Comparison of ENCODE assay signal across 31 cellular contexts in the genomic region with DNA sequence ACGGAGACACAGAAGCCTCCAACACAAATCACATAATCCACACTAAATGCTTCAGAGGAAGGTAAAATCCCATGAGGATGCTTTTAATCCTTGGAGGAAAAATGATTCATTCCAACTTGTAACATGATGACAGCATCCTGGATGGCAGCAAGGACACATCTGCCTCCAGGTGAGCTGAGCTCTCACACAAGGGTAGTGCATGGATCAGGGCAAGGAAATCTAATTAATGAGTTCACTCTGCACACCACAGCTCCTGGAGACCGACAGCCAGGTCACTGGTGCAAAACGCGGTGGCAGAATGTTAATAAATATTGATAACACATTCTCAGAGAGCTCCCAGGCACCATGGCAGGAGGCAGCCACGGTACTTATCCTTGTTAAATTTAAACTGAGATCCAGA. TPM values are rescaled to one million over a fixed set of nuclear protein-coding genes. Genes with fewer than 3 reads are reported as not detected.
DNase-seq lines count a peak whose midpoint lies in the region; ATAC-seq and TF ChIP-seq lines count a peak whose summit lies in the region.
"Had no signal": no experiment of that assay in that cellular context is flagged by ENCODE, and none has a peak within 500 bp of the region (broad histone marks: within the 10 kb centered on the region; RNA-seq: fewer than 3 reads in every experiment).

No MANE protein-coding gene starts in this region.

- no peak overlapping the region for H3K27ac ChIP-seq in gastroesophageal sphincter
- no peak overlapping the region for H3K27ac ChIP-seq in colonic mucosa
- H3K27ac ChIP-seq: C4-2B, coronary artery, right lobe of liver, spleen, tibial nerve had no signal

- H3K4me1 ChIP-seq in gastroesophageal sphincter (peaks cover 0 to 34% (median 9%) of the 10 kb centered on the region in 3 donors), colonic mucosa (peaks cover 11% of the 10 kb centered on the region)

- TF ChIP-seq CTCF in gastroesophageal sphincter (IDR thresholded peaks at IDR 0.05) (no peak), colonic mucosa (IDR thresholded peaks at IDR 0.05) (no peak)

- H3K27me3 Mint-ChIP-seq in effector memory CD8-positive, alpha-beta T cell, result no peaks in the 10 kb centered on the region
- H3K27me3 Mint-ChIP-seq: activated CD4-positive, alpha-beta T cell treated with anti-CD3 and anti-CD28 coated beads for 36 hours; activated CD8-positive, alpha-beta T cell treated with anti-CD3 and anti-CD28 coated beads for 36 hours; activated naive CD8-positive, alpha-beta T cell treated with anti-CD3 and anti-CD28 coated beads for 36 hours; naive B cell had no signal

- H3K27me3 ChIP-seq in gastroesophageal sphincter (no peaks in the 10 kb centered on the region), colonic mucosa (no peaks in the 10 kb centered on the region)
- H3K27me3 ChIP-seq: right lobe of liver, spleen, tibial nerve had no signal

- no peak for TF ChIP-seq POLR2A in gastroesophageal sphincter (IDR thresholded peaks at IDR 0.05)

- no peak for TF ChIP-seq EP300 in gastroesophageal sphincter (IDR thresholded peaks at IDR 0.05)

- ATAC-seq in effector memory CD8-positive, alpha-beta T cell (replicated peaks), result no peak
- no peak for ATAC-seq in gastroesophageal sphincter
- ATAC-seq: activated CD4-positive, alpha-beta T cell treated with anti-CD3 and anti-CD28 coated beads for 36 hours; activated CD8-positive, alpha-beta T cell treated with anti-CD3 and anti-CD28 coated beads for 36 hours; GM23338; left ventricle myocardium superior; PC-3; right lobe of liver; Right ventricle myocardium inferior; SK-N-SH treated with all-trans-retinoic acid at 6 μM for 48 hours had no signal

- H3K9ac ChIP-seq in colonic mucosa (ENCODE audit: low read depth in 2 of 2, low read length in 2 of 2), result no peak overlapping the region

- DNase-seq in NCI-H82 (lab: John Stamatoyannopoulos, UW), result peak; percentile 17
- no peak for DNase-seq in NCI-H82 treated with DMSO at 0.1 percent for 48 hours (lab: John Stamatoyannopoulos, UW; ENCODE audit: unreplicated experiment)
- peak; percentile 79 for DNase-seq in NCI-H2171 (lab: John Stamatoyannopoulos, UW)
- no peak for DNase-seq in effector memory CD8-positive, alpha-beta T cell
- DNase-seq in putamen (ENCODE audit: low spot score), result peak; percentile 22
- no peak for DNase-seq in HuH-7.5 (ENCODE audit: low spot score)
- DNase-seq in colonic mucosa, result no peak
- DNase-seq: activated CD4-positive, alpha-beta T cell treated with anti-CD3 and anti-CD28 coated beads for 36 hours; activated CD8-positive, alpha-beta T cell treated with anti-CD3 and anti-CD28 coated beads for 36 hours; activated gamma-delta T cell; activated naive CD8-positive, alpha-beta T cell treated with anti-CD3 and anti-CD28 coated beads for 36 hours; aorta; DND-41; effector CD8-positive, alpha-beta T cell; islet precursor cell; left ventricle myocardium superior; midbrain; naive B cell; NCI-H146; PC-3; right lobe of liver; spleen; stimulated activated CD4-positive, alpha-beta T cell treated with anti-CD3 and anti-CD28 coated beads, Interleukin-2, amount 100 ng/mL, for 48 hours had no signal

- no peak overlapping the region for H3K4me3 Mint-ChIP-seq in effector memory CD8-positive, alpha-beta T cell
- H3K4me3 Mint-ChIP-seq: activated CD4-positive, alpha-beta T cell treated with anti-CD3 and anti-CD28 coated beads for 36 hours; activated CD8-positive, alpha-beta T cell treated with anti-CD3 and anti-CD28 coated beads for 36 hours; activated naive CD8-positive, alpha-beta T cell treated with anti-CD3 and anti-CD28 coated beads for 36 hours; GM23338; naive B cell; T-helper 2 cell treated with Interferon-gamma antibody and Interleukin-4, amounts not matched to agents 5 μg/mL and 100 μg/mL, for 36 hours had no signal

- no peaks in the 10 kb centered on the region for H3K9me3 ChIP-seq in gastroesophageal sphincter
- H3K9me3 ChIP-seq in colonic mucosa, result no peaks in the 10 kb centered on the region
- H3K9me3 ChIP-seq: right lobe of liver, spleen, tibial nerve had no signal

- intact Hi-C loops in colonic mucosa (cut with DNase I), result no loop called here

- H3K4me3 ChIP-seq in gastroesophageal sphincter (no peak overlapping the region), colonic mucosa (no peak overlapping the region)
- H3K4me3 ChIP-seq: coronary artery, GM23338, right lobe of liver, spleen, tibial nerve had no signal

- peaks cover 0 to 39% of the 10 kb centered on the region in 2 donors for H3K36me3 ChIP-seq in gastroesophageal sphincter
- no peaks in the 10 kb centered on the region for H3K36me3 ChIP-seq in colonic mucosa

- 100% methylated on average over 1 of the region's 5 CpGs; no CpG with 5 or more reads in 1 of the 2 donors for WGBS in gastroesophageal sphincter (ENCODE audit: low coverage in 1 of 2), 2 donors

- peak overlapping the region; percentile 41 to 61 for H3K27ac Mint-ChIP-seq in effector memory CD8-positive, alpha-beta T cell
- H3K27ac Mint-ChIP-seq: activated CD4-positive, alpha-beta T cell treated with anti-CD3 and anti-CD28 coated beads for 36 hours; activated naive CD8-positive, alpha-beta T cell treated with anti-CD3 and anti-CD28 coated beads for 36 hours; GM23338; T-helper 2 cell treated with Interferon-gamma antibody and Interleukin-4, amounts not matched to agents 5 μg/mL and 100 μg/mL, for 36 hours had no signal

- no peaks in the 10 kb centered on the region for H3K9me3 Mint-ChIP-seq in effector memory CD8-positive, alpha-beta T cell
- H3K9me3 Mint-ChIP-seq: activated CD8-positive, alpha-beta T cell treated with anti-CD3 and anti-CD28 coated beads for 36 hours; activated naive CD8-positive, alpha-beta T cell treated with anti-CD3 and anti-CD28 coated beads for 36 hours; GM23338; naive B cell; T-helper 2 cell treated with Interferon-gamma antibody and Interleukin-4, amounts not matched to agents 5 μg/mL and 100 μg/mL, for 36 hours had no signal

- peaks cover 34% of the 10 kb centered on the region for H3K36me3 Mint-ChIP-seq in effector memory CD8-positive, alpha-beta T cell (ENCODE audit: insufficient read depth)

- H3K4me1 Mint-ChIP-seq in effector memory CD8-positive, alpha-beta T cell (ENCODE audit: low read depth in 2 of 2), result peaks cover 17 to 40% of the 10 kb centered on the region in 2 donors

RNA-seq across cellular contexts. Expression of a gene that starts 40.3 kb away (rescaled TPM):
- total RNA-seq in gastroesophageal sphincter, result 1 to 10 TPM in 1 of 4 donors, under 1 TPM in 2, not detected in 1; 0.23 to 2.3 (median 0.40) TPM
- 1 to 10 TPM; 2.2 to 2.9 TPM for total RNA-seq in colonic mucosa
- total RNA-seq: left ventricle myocardium superior, Right ventricle myocardium inferior had no signal

Comparison
In these comparisons a context has a peak if more than half of its experiments do, and no peak if none do; other contexts are left out.
1. DNase-seq: peak in NCI-H82 (single experiment), NCI-H2171 (single experiment) and putamen (single experiment); none in NCI-H82 treated with DMSO at 0.1 percent for 48 hours (single experiment), effector memory CD8-positive, alpha-beta T cell (0 of 3), HuH-7.5 (single experiment) and colonic mucosa (single experiment).